Comparison of ENCODE assay signal across 30 cellular contexts in the genomic region with DNA sequence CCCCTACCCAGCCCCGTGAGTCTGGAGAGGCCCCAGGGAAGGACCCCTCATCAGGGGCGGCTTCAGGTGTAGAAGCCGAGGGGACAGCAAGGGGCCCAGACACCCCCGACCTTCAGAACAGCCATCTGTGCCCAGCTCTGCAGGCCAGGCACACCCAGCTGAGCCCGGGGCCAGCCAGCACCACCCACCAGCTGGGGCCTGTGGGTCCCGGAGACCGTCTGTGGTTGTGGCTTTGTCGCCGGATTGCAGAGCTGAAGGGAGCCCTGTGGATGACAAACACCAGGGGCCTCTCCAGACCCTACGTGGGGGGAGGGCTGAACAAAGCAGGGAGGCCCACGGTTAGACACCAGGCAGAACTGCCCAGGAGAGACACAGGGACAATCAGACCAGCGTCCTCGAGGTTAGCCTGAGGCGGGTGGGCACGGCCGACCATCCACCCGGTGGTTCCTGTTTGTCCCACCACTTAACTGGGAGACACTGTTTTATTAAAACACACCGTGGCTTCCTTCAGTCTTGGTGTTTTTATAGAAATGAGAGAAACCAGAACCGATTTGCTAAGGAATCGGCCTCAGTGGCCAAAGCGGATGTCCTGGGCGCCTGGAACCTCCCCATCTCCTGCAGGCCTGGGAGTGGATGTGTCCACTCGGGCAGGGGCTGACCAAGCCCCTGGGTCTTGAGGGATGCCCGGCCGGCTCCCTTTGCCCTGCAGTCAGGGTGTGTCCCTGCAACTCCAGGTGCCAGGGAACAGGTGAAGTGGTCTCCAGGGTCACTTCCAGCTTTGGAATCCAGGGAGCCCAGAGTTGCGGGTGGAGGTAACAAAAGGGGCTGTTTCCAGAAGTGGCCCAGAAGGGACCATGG. TPM values are rescaled to one million over a fixed set of nuclear protein-coding genes. Genes with fewer than 3 reads are reported as not detected.
"Had no signal": no experiment of that assay in that cellular context is flagged by ENCODE, and none has a peak within 500 bp of the region (broad histone marks: within the 10 kb centered on the region; RNA-seq: fewer than 3 reads in every experiment).

No MANE protein-coding gene starts in this region.

- H3K27ac ChIP-seq: coronary artery, esophagus muscularis mucosa, foreskin keratinocyte, gastroesophageal sphincter, left lung, lower lobe of right lung, parathyroid adenoma, sigmoid colon, skin epidermis, thoracic aorta, tibial nerve, upper lobe of left lung had no signal

- H3K9ac ChIP-seq: parathyroid adenoma had no signal

- H3K36me3 ChIP-seq: gastroesophageal sphincter, left lung, lower lobe of right lung, sigmoid colon, thoracic aorta, tibial nerve, upper lobe of left lung had no signal

- ATAC-seq: foreskin keratinocyte; gastroesophageal sphincter; heart right ventricle; left cardiac atrium; left lung; lower lobe of right lung; natural killer cell treated with Interleukin-12 subunit alpha and Interleukin-12 subunit beta and Interleukin-15 and Interleukin-18, amount 100 ng/mL, for 72 hours; stimulated activated naive B cell treated with anti-CD40 and anti-IgM and Interleukin-4, amounts not matched to agents 10 μg/mL and 1 μg/mL and 100 μg/mL, for 72 hours had no signal

- DNase-seq: dermis blood vessel endothelial cell; effector memory CD4-positive, alpha-beta T cell; foreskin keratinocyte; hippocampal formation; left cardiac atrium; lower lobe of right lung; naive B cell; sigmoid colon; stimulated activated CD4-positive, alpha-beta T cell treated with anti-CD3 and anti-CD28 coated beads, Interleukin-15, amount 100 ng/mL, for 24 hours; stimulated activated CD4-positive, alpha-beta T cell treated with anti-CD3 and anti-CD28 coated beads, Interleukin-2, amount 100 ng/mL, for 48 hours; stimulated activated naive B cell treated with anti-CD40 and anti-IgM and Interleukin-4, amounts not matched to agents 10 μg/mL and 1 μg/mL and 100 μg/mL, for 72 hours had no signal

- H3K4me1 ChIP-seq: foreskin keratinocyte, gastroesophageal sphincter, left lung, lower lobe of right lung, sigmoid colon had no signal

- H2AFZ ChIP-seq: parathyroid adenoma had no signal

- H3K9me3 ChIP-seq: esophagus muscularis mucosa, gastroesophageal sphincter, heart right ventricle, left lung, lower lobe of right lung, sigmoid colon, thoracic aorta, tibial nerve, upper lobe of left lung had no signal

- H3K79me2 ChIP-seq: parathyroid adenoma had no signal

- H3K27me3 ChIP-seq: foreskin keratinocyte, upper lobe of left lung had no signal

- H3K4me3 ChIP-seq: coronary artery, esophagus muscularis mucosa, gastroesophageal sphincter, heart right ventricle, left lung, lower lobe of right lung, sigmoid colon, skin epidermis, thoracic aorta, tibial nerve, upper lobe of left lung had no signal

RNA-seq across cellular contexts. Expression of a gene that starts 10.0 kb away (rescaled TPM):
- total RNA-seq: dermis blood vessel endothelial cell; endothelial cell of umbilical vein; epithelial cell of proximal tubule; fibroblast of lung; foreskin keratinocyte; kidney epithelial cell; left lung; mononuclear cell; natural killer cell treated with Interleukin-12 subunit alpha and Interleukin-12 subunit beta and Interleukin-15 and Interleukin-18, amount 100 ng/mL, for 72 hours; neural crest cell; osteoblast; progenitor cell of endocrine pancreas; upper lobe of left lung had no signal
- polyA plus RNA-seq: endothelial cell of umbilical vein, fibroblast of lung, foreskin keratinocyte had no signal

RNA-seq across cellular contexts. Expression of a gene that starts 15.0 kb away (rescaled TPM):
- total RNA-seq: dermis blood vessel endothelial cell, endothelial cell of umbilical vein, epithelial cell of proximal tubule, foreskin keratinocyte, kidney epithelial cell, lower lobe of right lung, mononuclear cell, osteoblast, thoracic aorta, upper lobe of left lung had no signal
- polyA plus RNA-seq: foreskin keratinocyte had no signal
